In genomic region chr2:200209030-200209429, GRCh38 we compare ENCODE assay signal across 33 cellular contexts.
"Had no signal": no experiment of that assay in that cellular context is flagged by ENCODE, and none has a peak within 500 bp of the region (broad histone marks: within the 10 kb centered on the region; RNA-seq: fewer than 3 reads in every experiment).

No MANE protein-coding gene starts in this region.

- ATAC-seq: activated CD8-positive, alpha-beta T cell treated with anti-CD3 and anti-CD28 coated beads for 36 hours; Right ventricle myocardium inferior; SK-N-SH treated with all-trans-retinoic acid at 6 μM for 48 hours; T-cell; T-helper 17 cell had no signal

- H2AFZ ChIP-seq: PC-9 had no signal

- H3K27me3 ChIP-seq: ascending aorta, cardiac muscle cell had no signal

- H3K4me2 ChIP-seq: KMS-11, PC-9 had no signal

- H3K36me3 ChIP-seq: ascending aorta, cardiac muscle cell had no signal

- H3K4me1 Mint-ChIP-seq: activated naive CD4-positive, alpha-beta T cell treated with anti-CD3 and anti-CD28 coated beads, Interleukin-2, amount 50 U/mL, for 24 hours; activated naive CD8-positive, alpha-beta T cell treated with anti-CD3 and anti-CD28 coated beads, Interleukin-2, amount 10 ng/mL, durations not matched to agents 7 days and 5 days; T-cell; T-helper 17 cell had no signal

- H3K4me1 ChIP-seq: ascending aorta had no signal

- DNase-seq: activated CD4-positive, alpha-beta T cell treated with anti-CD3 and anti-CD28 coated beads for 1 hour; activated CD4-positive, alpha-beta T cell treated with anti-CD3 and anti-CD28 coated beads for 48 hours; activated CD4-positive, alpha-beta T cell treated with anti-CD3 and anti-CD28 coated beads, Interleukin-2, amount 50 U/mL, for 4 hours; activated CD4-positive, CD25-positive, alpha-beta regulatory T cell; activated CD8-positive, alpha-beta T cell treated with anti-CD3 and anti-CD28 coated beads for 36 hours; activated gamma-delta T cell; activated naive CD4-positive, alpha-beta T cell treated with Interleukin-2 at 50 U/mL for 16 hours; activated naive CD8-positive, alpha-beta T cell treated with anti-CD3 and anti-CD28 coated beads, Interleukin-2, amount 10 ng/mL, durations not matched to agents 7 days and 5 days; activated T-cell treated with anti-CD3 and anti-CD28 coated beads, Interleukin-2, amount 50 U/mL, for 24 hours; amygdala; MM.1S; MV-4-11; NCI-H1092; NCI-H1436 treated with DMSO at 0.1 percent for 48 hours; NCI-H1694 treated with DMSO at 0.1 percent for 48 hours; NCI-H2029; NCI-H510A; NCI-H526; NCI-H748 treated with DMSO at 0.1 percent for 48 hours; PC-9; SIG-M5; T-cell; T-helper 17 cell had no signal

- H3K27ac ChIP-seq: ascending aorta, cardiac muscle cell, KMS-11, PC-9, RWPE1, VCaP had no signal

- H3K9ac ChIP-seq: KMS-11 had no signal

- H3K9me3 Mint-ChIP-seq: activated naive CD4-positive, alpha-beta T cell treated with anti-CD3 and anti-CD28 coated beads, Interleukin-2, amount 50 U/mL, for 24 hours had no signal

- H3K9me3 ChIP-seq: ascending aorta had no signal

- H3K4me3 Mint-ChIP-seq: activated CD8-positive, alpha-beta T cell treated with anti-CD3 and anti-CD28 coated beads for 36 hours; activated naive CD4-positive, alpha-beta T cell treated with anti-CD3 and anti-CD28 coated beads, Interleukin-2, amount 50 U/mL, for 24 hours; activated naive CD8-positive, alpha-beta T cell treated with anti-CD3 and anti-CD28 coated beads, Interleukin-2, amount 10 ng/mL, durations not matched to agents 7 days and 5 days; activated T-cell treated with anti-CD3 and anti-CD28 coated beads, Interleukin-2, amount 50 U/mL, for 24 hours; T-cell; T-helper 17 cell had no signal

- FAIRE-seq: RCC 7860 had no signal

- H3K36me3 Mint-ChIP-seq: activated naive CD4-positive, alpha-beta T cell treated with anti-CD3 and anti-CD28 coated beads, Interleukin-2, amount 50 U/mL, for 24 hours; activated naive CD8-positive, alpha-beta T cell treated with anti-CD3 and anti-CD28 coated beads, Interleukin-2, amount 10 ng/mL, durations not matched to agents 7 days and 5 days; T-cell had no signal

- H3K27ac Mint-ChIP-seq: activated CD8-positive, alpha-beta T cell treated with anti-CD3 and anti-CD28 coated beads for 36 hours; activated naive CD4-positive, alpha-beta T cell treated with anti-CD3 and anti-CD28 coated beads, Interleukin-2, amount 50 U/mL, for 24 hours; activated naive CD8-positive, alpha-beta T cell treated with anti-CD3 and anti-CD28 coated beads, Interleukin-2, amount 10 ng/mL, durations not matched to agents 7 days and 5 days; activated T-cell treated with anti-CD3 and anti-CD28 coated beads, Interleukin-2, amount 50 U/mL, for 24 hours; activated T-helper 2 cell treated with anti-CD3 and anti-CD28 coated beads, Interferon-gamma antibody, Interleukin-2, Interleukin-4, amounts not matched to agents 10 μg/mL and 5 μg/mL and 100 μg/mL, durations not matched to agents 14 hours and 24 hours and 36 hours; T-cell; T-helper 17 cell had no signal

- H3K4me3 ChIP-seq: ascending aorta, cardiac muscle cell, PC-9 had no signal
